Comparison of ENCODE assay signal across 1 cellular context in the genomic region with DNA sequence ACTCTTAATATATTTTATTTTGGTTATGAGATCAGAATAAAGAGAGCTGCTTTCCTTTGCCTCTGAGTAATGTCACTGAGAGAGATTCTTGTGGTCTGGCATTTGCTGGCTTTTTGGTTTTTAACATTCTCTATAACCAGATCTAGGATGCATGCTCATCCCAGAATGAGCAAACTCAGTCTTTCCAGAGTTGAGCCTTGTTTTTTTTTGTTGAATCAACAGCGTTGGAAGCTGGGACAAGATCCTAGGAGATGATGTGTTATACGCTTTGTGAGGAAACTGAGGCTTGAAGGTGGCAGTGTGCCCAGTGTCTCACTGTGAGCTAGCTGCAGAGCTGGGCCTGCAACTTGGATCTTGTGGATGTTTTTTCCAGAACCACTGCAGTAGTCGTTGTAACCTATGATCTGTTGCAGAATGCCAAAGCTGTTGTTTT.
TF ChIP-seq lines count a peak whose summit lies in the region.

No MANE protein-coding gene starts in this region.

TF ChIP-seq in IMR-90, 13 proteins besides CTCF, POLR2A, EP300 and RAD21 (continued from another document):
- no peak for TF ChIP-seq MXI1 (IDR thresholded peaks at IDR 0.05; ENCODE audit: borderline replicate concordance, low read depth, low read length)
TF ChIP-seq in IMR-90: peak in this region for 3.
